ENCODE assay signal across 8 cellular contexts in the genomic region with DNA sequence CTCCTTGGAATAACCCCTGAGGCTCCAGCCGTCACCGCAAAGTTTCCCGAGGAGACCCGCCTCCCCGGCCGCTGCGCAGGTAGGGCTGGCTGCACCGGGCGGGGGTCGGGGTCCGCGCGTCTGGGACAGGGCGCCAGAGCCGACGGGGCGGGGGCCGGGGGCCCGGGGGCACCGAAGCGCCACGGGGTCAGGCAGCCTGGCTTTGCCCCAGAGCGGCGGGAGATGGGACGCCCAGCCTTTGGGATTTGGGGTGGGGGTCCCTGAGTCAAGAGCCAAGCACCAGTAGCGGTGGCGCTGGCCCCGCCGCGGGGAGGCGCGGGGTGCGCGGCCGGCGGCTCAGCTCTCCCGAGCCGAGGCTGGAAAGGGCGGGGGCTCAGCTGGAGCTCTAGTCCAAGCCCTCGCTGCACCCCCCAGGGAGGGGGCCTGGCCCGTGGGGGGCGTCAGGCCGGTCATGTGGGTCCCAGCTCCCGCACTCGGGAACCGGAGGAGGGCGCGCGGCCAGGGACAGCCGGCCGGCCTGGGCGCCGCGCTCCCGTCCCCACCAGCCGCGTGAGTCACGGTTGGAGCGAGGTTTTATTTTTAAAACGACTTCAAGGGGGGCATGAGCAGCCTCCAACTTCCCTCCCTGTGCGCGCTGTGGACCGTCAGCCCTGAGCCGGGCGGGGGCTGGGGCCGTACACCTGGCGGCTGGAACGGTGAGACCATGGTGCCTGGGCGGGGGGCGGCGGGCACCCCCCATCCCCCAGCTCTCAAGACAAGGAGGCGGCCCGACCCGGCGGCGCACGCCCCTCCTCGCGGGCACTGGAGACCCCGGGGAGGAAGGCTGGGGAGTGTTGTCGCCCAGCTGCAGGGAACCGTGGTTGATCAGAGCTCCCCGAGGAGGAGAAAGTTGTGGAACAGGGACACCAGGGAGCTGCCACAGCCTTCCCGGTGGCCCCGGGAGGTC. TPM values are rescaled to one million over a fixed set of nuclear protein-coding genes. Genes with fewer than 3 reads are reported as not detected.
DNase-seq lines count a peak whose midpoint lies in the region; ATAC-seq and TF ChIP-seq lines count a peak whose summit lies in the region.

No MANE protein-coding gene starts in this region.

- H3K27me3 ChIP-seq in heart left ventricle (peaks cover 0 to 47% (median 2%) of the 10 kb centered on the region in 9 donors), rectal smooth muscle tissue (ENCODE audit: control insufficient read depth, insufficient read depth, low read length) (peaks cover 7% of the 10 kb centered on the region), Karpas-422 (ENCODE audit: low read length) (no peaks in the 10 kb centered on the region)

- intact Hi-C loops in heart left ventricle (cut with DNase I), result no loop called here

- no peak overlapping the region for H2AFZ ChIP-seq in Karpas-422 (ENCODE audit: low read length)

- H3K27ac ChIP-seq in heart left ventricle, result peak overlapping the region in 6 of 12 donors; percentile 27 to 80 (median 47)
- H3K27ac ChIP-seq in rectal smooth muscle tissue (ENCODE audit: low read depth, low read length), result peak overlapping the region; percentile 61
- H3K27ac ChIP-seq in Karpas-422 (ENCODE audit: low read length), result no peak overlapping the region

- H3K36me3 ChIP-seq in heart left ventricle, result no peaks in the 10 kb centered on the region
- H3K36me3 ChIP-seq in rectal smooth muscle tissue (ENCODE audit: control insufficient read depth, insufficient read depth, low read length), result no peaks in the 10 kb centered on the region
- no peaks in the 10 kb centered on the region for H3K36me3 ChIP-seq in Karpas-422 (ENCODE audit: insufficient read depth, low read length)

- peaks cover 23% of the 10 kb centered on the region for H3K27me3 Mint-ChIP-seq in T-helper 2 cell treated with Interferon-gamma antibody and Interleukin-4, amounts not matched to agents 5 μg/mL and 100 μg/mL, for 36 hours (ENCODE audit: low read depth)

- H3K9me2 ChIP-seq in Karpas-422 (replicated peaks; ENCODE audit: insufficient read depth, low read length), result no peaks in the 10 kb centered on the region

- POLR2A ChIA-PET in HEK293T (lab: Yijun Ruan, JAX), result no interaction called here

- no peaks in the 10 kb centered on the region for H4K20me1 ChIP-seq in Karpas-422 (ENCODE audit: insufficient read depth, low read depth, low read length)

- WGBS in heart left ventricle, 4 donors, result 2 to 5% (median 3%) methylated on average over 30 to 85 of the region's 85 CpGs

- TF ChIP-seq CTCF in heart left ventricle (IDR thresholded peaks at IDR 0.05), result peak in 4 of 12 donors; percentile 9 to 19 (median 10)

- no peak overlapping the region for H3K9ac ChIP-seq in rectal smooth muscle tissue (ENCODE audit: low read length)
- no peak overlapping the region for H3K9ac ChIP-seq in Karpas-422 (ENCODE audit: low read length)

- no peak overlapping the region for H3K27ac Mint-ChIP-seq in T-helper 2 cell treated with Interferon-gamma antibody and Interleukin-4, amounts not matched to agents 5 μg/mL and 100 μg/mL, for 36 hours

- H3K4me3 ChIP-seq in heart left ventricle, result peak overlapping the region; percentile 43 to 68 (median 55)
- H3K4me3 ChIP-seq in rectal smooth muscle tissue (ENCODE audit: low read length), result peak overlapping the region; percentile 40
- no peak overlapping the region for H3K4me3 ChIP-seq in Karpas-422 (ENCODE audit: low read length)

- DNase-seq in HEK293T (ENCODE audit: extremely low spot score) (peak; percentile 42), T1000 (lab: John Stamatoyannopoulos, UW) (peak; percentile 60), heart left ventricle (peak in 3 of 5 donors; percentile 45 to 64 (median 49)), Karpas-422 (no peak), DMS153 treated with DMSO at 0.1 percent for 48 hours (lab: John Stamatoyannopoulos, UW; ENCODE audit: unreplicated experiment) (no peak)
- no peak for DNase-seq in T-helper 2 cell treated with Interferon-gamma antibody and Interleukin-4, amounts not matched to agents 5 μg/mL and 100 μg/mL, for 36 hours (ENCODE audit: low spot score)

- H3K4me1 ChIP-seq in heart left ventricle (peaks cover 0 to 24% (median 12%) of the 10 kb centered on the region in 12 donors), rectal smooth muscle tissue (ENCODE audit: control insufficient read depth, insufficient read depth, low read length) (peaks cover 3% of the 10 kb centered on the region), Karpas-422 (ENCODE audit: low read length) (no peaks in the 10 kb centered on the region)

- H3K36me3 Mint-ChIP-seq in T-helper 2 cell treated with Interferon-gamma antibody and Interleukin-4, amounts not matched to agents 5 μg/mL and 100 μg/mL, for 36 hours (ENCODE audit: low read depth), result peaks cover 2% of the 10 kb centered on the region

- no peaks in the 10 kb centered on the region for H3K4me1 Mint-ChIP-seq in T-helper 2 cell treated with Interferon-gamma antibody and Interleukin-4, amounts not matched to agents 5 μg/mL and 100 μg/mL, for 36 hours (ENCODE audit: low read depth)

- H3K79me2 ChIP-seq in Karpas-422 (ENCODE audit: low read length), result no peaks in the 10 kb centered on the region

- H3K4me2 ChIP-seq in Karpas-422 (ENCODE audit: low read depth, low read length, poor library complexity, severe bottlenecking), result no peak overlapping the region

- CTCF ChIA-PET in HEK293T (lab: Yijun Ruan, JAX), result interaction anchor here (1.1 kb wide), 1 partner anchor 113 kb away, joined by 3 read pairs; no protein-coding TSS in a partner anchor

- TF ChIP-seq POLR2A in heart left ventricle (IDR thresholded peaks at IDR 0.05), result no peak

- no peaks in the 10 kb centered on the region for H3K9me3 Mint-ChIP-seq in T-helper 2 cell treated with Interferon-gamma antibody and Interleukin-4, amounts not matched to agents 5 μg/mL and 100 μg/mL, for 36 hours

- H3K9me3 ChIP-seq in heart left ventricle (no peaks in the 10 kb centered on the region), Karpas-422 (ENCODE audit: low read length) (no peaks in the 10 kb centered on the region)

- ATAC-seq in heart left ventricle (peak in 3 of 4 donors; percentile 66 to 85 (median 67)), GM18909 (IDR thresholded peaks at IDR 0.05; ENCODE audit: poor library complexity, unreplicated experiment) (no peak)

- H3K4me3 Mint-ChIP-seq in T-helper 2 cell treated with Interferon-gamma antibody and Interleukin-4, amounts not matched to agents 5 μg/mL and 100 μg/mL, for 36 hours, result no peak overlapping the region

TF ChIP-seq in HEK293T, 16 proteins besides CTCF, POLR2A, EP300 and RAD21:
- TF ChIP-seq LEF1 (IDR thresholded peaks at IDR 0.05; ENCODE audit: borderline replicate concordance) (no peak), HDGF (IDR thresholded peaks at IDR 0.05; ENCODE audit: borderline replicate concordance) (no peak), FOXM1 (IDR thresholded peaks at IDR 0.05; ENCODE audit: borderline replicate concordance) (no peak), ARNT (IDR thresholded peaks at IDR 0.05) (no peak), SP1 (IDR thresholded peaks at IDR 0.05) (no peak)
TF ChIP-seq in HEK293T: peak in this region for 0.

RNA-seq across cellular contexts. Expression of a gene that starts 0.6 kb away (rescaled TPM):
- total RNA-seq in heart left ventricle, result 1 to 10 TPM in 1 of 9 donors, under 1 TPM in 8; 0.20 to 1.4 (median 0.37) TPM
- polyA plus RNA-seq in heart left ventricle, result under 1 TPM; 0.22 to 0.46 TPM
- not detected in 2 replicates for total RNA-seq in Karpas-422 (2014; rRNA removed; shearing (Covaris generic); ENCODE audit: low replicate concordance)

RNA-seq across cellular contexts. Expression of a gene that starts 50.1 kb away (rescaled TPM):
- total RNA-seq in heart left ventricle, result 10 to 100 TPM; 47.4 to 73.1 (median 54.5) TPM
- 10 to 100 TPM; 46.7 to 83.1 TPM for polyA plus RNA-seq in heart left ventricle
- 41.6 and 61.7 TPM in 2 replicates for total RNA-seq in Karpas-422 (2014; rRNA removed; shearing (Covaris generic); ENCODE audit: low replicate concordance)

Comparison
In these comparisons a context has a peak if more than half of its experiments do, and no peak if none do; other contexts are left out.
1. DNase-seq: peak in HEK293T (single experiment), T1000 (single experiment) and heart left ventricle (3 of 5); none in T-helper 2 cell treated with Interferon-gamma antibody and Interleukin-4, amounts not matched to agents 5 μg/mL and 100 μg/mL, for 36 hours (single experiment), Karpas-422 (single experiment) and DMS153 treated with DMSO at 0.1 percent for 48 hours (single experiment).